1 cellular context compared by ENCODE assay signal in genomic region chr3:186790261-186790981, GRCh38.
TF ChIP-seq lines count a peak whose summit lies in the region.

No MANE protein-coding gene starts in this region.

TF ChIP-seq in K562, 482 proteins besides CTCF, POLR2A, EP300 and RAD21 (continued from another document and continues in another):
- TF ChIP-seq KLF6 (CRISPR knock-in tag; IDR thresholded peaks at IDR 0.05; ENCODE audit: borderline replicate concordance) (no peak), ERF (CRISPR knock-in tag; IDR thresholded peaks at IDR 0.05) (0 out of 2 replicates have a peak, but pooled peaks have one; percentile 86), NR2C2 (CRISPR knock-in tag; IDR thresholded peaks at IDR 0.05) (no peak), NR2C2 (tag; IDR thresholded peaks at IDR 0.05) (no peak), NR2C1 (IDR thresholded peaks at IDR 0.05) (no peak), NR2C1 (tag; IDR thresholded peaks at IDR 0.05) (no peak), ZNF561 (CRISPR knock-in tag; conservative IDR thresholded peaks at IDR 0.05) (no peak), ZNF347 (CRISPR knock-in tag; IDR thresholded peaks at IDR 0.05; ENCODE audit: low read depth) (no peak), ZNF41 (CRISPR knock-in tag; conservative IDR thresholded peaks at IDR 0.05) (0 out of 2 replicates have a peak, but pooled peaks have one; percentile 56), CAMTA2 (CRISPR knock-in tag; conservative IDR thresholded peaks at IDR 0.05) (0 out of 2 replicates have a peak, but pooled peaks have one; percentile 73), NUFIP1 (IDR thresholded peaks at IDR 0.05; ENCODE audit: partially characterized antibody) (no peak), ZBTB43 (CRISPR knock-in tag; IDR thresholded peaks at IDR 0.05) (no peak), FIP1L1 (IDR thresholded peaks at IDR 0.05; ENCODE audit: low read depth, low read length, poor library complexity, severe bottlenecking) (no peak), RBM39 (optimal IDR thresholded peaks at IDR 0.05; ENCODE audit: low read depth, low read length) (no peak), NCOA2 (IDR thresholded peaks at IDR 0.05; ENCODE audit: partially characterized antibody in 2 of 2) (no peak), MAZ (CRISPR knock-in tag; conservative IDR thresholded peaks at IDR 0.05 in 1 of 2, IDR thresholded peaks at IDR 0.05 in 1 of 2) (peak in 1 of 2 experiments; percentile 44; a peak in 2 of 4 replicates), ESRRB (CRISPR knock-in tag; IDR thresholded peaks at IDR 0.05; ENCODE audit: borderline replicate concordance) (0 out of 2 replicates have a peak, but pooled peaks have one; percentile 34), EZH2 (IDR thresholded peaks at IDR 0.05; ENCODE audit: borderline replicate concordance, low read depth, low read length) (no peak), ELF4 (CRISPR knock-in tag; IDR thresholded peaks at IDR 0.05) (peak; percentile 27; the same call in 1 of the 2 replicates), THRAP3 (IDR thresholded peaks at IDR 0.05; ENCODE audit: borderline replicate concordance) (peak; percentile 59; the same call in 1 of the 2 replicates), SMAD4 (CRISPR knock-in tag; conservative IDR thresholded peaks at IDR 0.05) (no peak), RBM15 (IDR thresholded peaks at IDR 0.05; ENCODE audit: insufficient read depth, low read length) (no peak), CHD2 (IDR thresholded peaks at IDR 0.05; ENCODE audit: low read depth, low read length) (0 out of 2 replicates have a peak, but pooled peaks have one; percentile 34), SLC30A9 (CRISPR knock-in tag; IDR thresholded peaks at IDR 0.05) (no peak), POLR2H (tag; IDR thresholded peaks at IDR 0.05; ENCODE audit: low read depth) (peak; percentile 65; the same call in 1 of the 2 replicates), TCF3 (CRISPR knock-in tag; IDR thresholded peaks at IDR 0.05) (no peak), TAF15 (IDR thresholded peaks at IDR 0.05; ENCODE audit: low read depth, low read length) (no peak), POLR2AphosphoS5 (IDR thresholded peaks at IDR 0.05; ENCODE audit: control insufficient read depth, insufficient read depth, low read depth, low read length) (peak; percentile 82), ILF3 (IDR thresholded peaks at IDR 0.05; ENCODE audit: borderline replicate concordance) (peak; percentile 79; the same call in 1 of the 2 replicates), ZNF197 (CRISPR knock-in tag; IDR thresholded peaks at IDR 0.05; ENCODE audit: low read depth) (no peak), RUNX1 (IDR thresholded peaks at IDR 0.05; ENCODE audit: low read depth) (0 out of 2 replicates have a peak, but pooled peaks have one; percentile 38), ARHGAP35 (IDR thresholded peaks at IDR 0.05; ENCODE audit: partially characterized antibody) (peak; percentile 27), RHOXF2B (CRISPR knock-in tag; conservative IDR thresholded peaks at IDR 0.05) (0 out of 2 replicates have a peak, but pooled peaks have one; percentile 72), STAT5A (IDR thresholded peaks at IDR 0.05; ENCODE audit: borderline replicate concordance, low read length) (no peak; the same call in 1 of the 2 replicates), HNRNPUL1 (IDR thresholded peaks at IDR 0.05; ENCODE audit: low read length) (peak; percentile 64; the same call in 1 of the 2 replicates), MTA3 (IDR thresholded peaks at IDR 0.05; ENCODE audit: borderline replicate concordance) (peak; percentile 59; the same call in 1 of the 2 replicates), BCOR (IDR thresholded peaks at IDR 0.05) (no peak), ZBED1 (IDR thresholded peaks at IDR 0.05) (peak; percentile 60; the same call in 1 of the 2 replicates), ELF1 (tag; IDR thresholded peaks at IDR 0.05) (no peak), FOXO4 (CRISPR knock-in tag; IDR thresholded peaks at IDR 0.05) (no peak), ZNF586 (CRISPR knock-in tag; conservative IDR thresholded peaks at IDR 0.05) (0 out of 2 replicates have a peak, but pooled peaks have one; percentile 8), ETV5 (CRISPR knock-in tag; IDR thresholded peaks at IDR 0.05; ENCODE audit: low read depth) (no peak), RFX7 (CRISPR knock-in tag; IDR thresholded peaks at IDR 0.05) (peak; percentile 73; the same call in 1 of the 2 replicates), ZNF592 (IDR thresholded peaks at IDR 0.05) (0 out of 2 replicates have a peak, but pooled peaks have one; percentile 30)
- TF ChIP-seq, protein P1, sequence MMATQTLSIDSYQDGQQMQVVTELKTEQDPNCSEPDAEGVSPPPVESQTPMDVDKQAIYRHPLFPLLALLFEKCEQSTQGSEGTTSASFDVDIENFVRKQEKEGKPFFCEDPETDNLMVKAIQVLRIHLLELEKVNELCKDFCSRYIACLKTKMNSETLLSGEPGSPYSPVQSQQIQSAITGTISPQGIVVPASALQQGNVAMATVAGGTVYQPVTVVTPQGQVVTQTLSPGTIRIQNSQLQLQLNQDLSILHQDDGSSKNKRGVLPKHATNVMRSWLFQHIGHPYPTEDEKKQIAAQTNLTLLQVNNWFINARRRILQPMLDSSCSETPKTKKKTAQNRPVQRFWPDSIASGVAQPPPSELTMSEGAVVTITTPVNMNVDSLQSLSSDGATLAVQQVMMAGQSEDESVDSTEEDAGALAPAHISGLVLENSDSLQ (IDR thresholded peaks at IDR 0.05) = peak; percentile 27; the same call in 1 of the 2 replicates
- TF ChIP-seq, protein P2, sequence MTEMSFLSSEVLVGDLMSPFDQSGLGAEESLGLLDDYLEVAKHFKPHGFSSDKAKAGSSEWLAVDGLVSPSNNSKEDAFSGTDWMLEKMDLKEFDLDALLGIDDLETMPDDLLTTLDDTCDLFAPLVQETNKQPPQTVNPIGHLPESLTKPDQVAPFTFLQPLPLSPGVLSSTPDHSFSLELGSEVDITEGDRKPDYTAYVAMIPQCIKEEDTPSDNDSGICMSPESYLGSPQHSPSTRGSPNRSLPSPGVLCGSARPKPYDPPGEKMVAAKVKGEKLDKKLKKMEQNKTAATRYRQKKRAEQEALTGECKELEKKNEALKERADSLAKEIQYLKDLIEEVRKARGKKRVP (CRISPR knock-in tag; IDR thresholded peaks at IDR 0.05) = no peak
- TF ChIP-seq, protein P3, sequence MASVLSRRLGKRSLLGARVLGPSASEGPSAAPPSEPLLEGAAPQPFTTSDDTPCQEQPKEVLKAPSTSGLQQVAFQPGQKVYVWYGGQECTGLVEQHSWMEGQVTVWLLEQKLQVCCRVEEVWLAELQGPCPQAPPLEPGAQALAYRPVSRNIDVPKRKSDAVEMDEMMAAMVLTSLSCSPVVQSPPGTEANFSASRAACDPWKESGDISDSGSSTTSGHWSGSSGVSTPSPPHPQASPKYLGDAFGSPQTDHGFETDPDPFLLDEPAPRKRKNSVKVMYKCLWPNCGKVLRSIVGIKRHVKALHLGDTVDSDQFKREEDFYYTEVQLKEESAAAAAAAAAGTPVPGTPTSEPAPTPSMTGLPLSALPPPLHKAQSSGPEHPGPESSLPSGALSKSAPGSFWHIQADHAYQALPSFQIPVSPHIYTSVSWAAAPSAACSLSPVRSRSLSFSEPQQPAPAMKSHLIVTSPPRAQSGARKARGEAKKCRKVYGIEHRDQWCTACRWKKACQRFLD (CRISPR knock-in tag; IDR thresholded peaks at IDR 0.05) = peak; percentile 73
- TF ChIP-seq, protein P4, sequence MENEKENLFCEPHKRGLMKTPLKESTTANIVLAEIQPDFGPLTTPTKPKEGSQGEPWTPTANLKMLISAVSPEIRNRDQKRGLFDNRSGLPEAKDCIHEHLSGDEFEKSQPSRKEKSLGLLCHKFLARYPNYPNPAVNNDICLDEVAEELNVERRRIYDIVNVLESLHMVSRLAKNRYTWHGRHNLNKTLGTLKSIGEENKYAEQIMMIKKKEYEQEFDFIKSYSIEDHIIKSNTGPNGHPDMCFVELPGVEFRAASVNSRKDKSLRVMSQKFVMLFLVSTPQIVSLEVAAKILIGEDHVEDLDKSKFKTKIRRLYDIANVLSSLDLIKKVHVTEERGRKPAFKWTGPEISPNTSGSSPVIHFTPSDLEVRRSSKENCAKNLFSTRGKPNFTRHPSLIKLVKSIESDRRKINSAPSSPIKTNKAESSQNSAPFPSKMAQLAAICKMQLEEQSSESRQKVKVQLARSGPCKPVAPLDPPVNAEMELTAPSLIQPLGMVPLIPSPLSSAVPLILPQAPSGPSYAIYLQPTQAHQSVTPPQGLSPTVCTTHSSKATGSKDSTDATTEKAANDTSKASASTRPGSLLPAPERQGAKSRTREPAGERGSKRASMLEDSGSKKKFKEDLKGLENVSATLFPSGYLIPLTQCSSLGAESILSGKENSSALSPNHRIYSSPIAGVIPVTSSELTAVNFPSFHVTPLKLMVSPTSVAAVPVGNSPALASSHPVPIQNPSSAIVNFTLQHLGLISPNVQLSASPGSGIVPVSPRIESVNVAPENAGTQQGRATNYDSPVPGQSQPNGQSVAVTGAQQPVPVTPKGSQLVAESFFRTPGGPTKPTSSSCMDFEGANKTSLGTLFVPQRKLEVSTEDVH (IDR thresholded peaks at IDR 0.05; ENCODE audit: low read depth, partially characterized antibody) = peak; percentile 77
- TF ChIP-seq, protein P5, sequence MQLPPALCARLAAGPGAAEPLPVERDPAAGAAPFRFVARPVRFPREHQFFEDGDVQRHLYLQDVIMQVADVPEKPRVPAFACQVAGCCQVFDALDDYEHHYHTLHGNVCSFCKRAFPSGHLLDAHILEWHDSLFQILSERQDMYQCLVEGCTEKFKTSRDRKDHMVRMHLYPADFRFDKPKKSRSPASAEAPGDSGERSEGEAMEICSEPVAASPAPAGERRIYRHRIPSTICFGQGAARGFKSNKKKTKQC (CRISPR knock-in tag; IDR thresholded peaks at IDR 0.05) = no peak
- TF ChIP-seq, protein P6, sequence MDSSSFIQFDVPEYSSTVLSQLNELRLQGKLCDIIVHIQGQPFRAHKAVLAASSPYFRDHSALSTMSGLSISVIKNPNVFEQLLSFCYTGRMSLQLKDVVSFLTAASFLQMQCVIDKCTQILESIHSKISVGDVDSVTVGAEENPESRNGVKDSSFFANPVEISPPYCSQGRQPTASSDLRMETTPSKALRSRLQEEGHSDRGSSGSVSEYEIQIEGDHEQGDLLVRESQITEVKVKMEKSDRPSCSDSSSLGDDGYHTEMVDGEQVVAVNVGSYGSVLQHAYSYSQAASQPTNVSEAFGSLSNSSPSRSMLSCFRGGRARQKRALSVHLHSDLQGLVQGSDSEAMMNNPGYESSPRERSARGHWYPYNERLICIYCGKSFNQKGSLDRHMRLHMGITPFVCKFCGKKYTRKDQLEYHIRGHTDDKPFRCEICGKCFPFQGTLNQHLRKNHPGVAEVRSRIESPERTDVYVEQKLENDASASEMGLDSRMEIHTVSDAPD (CRISPR knock-in tag; IDR thresholded peaks at IDR 0.05) = no peak
- TF ChIP-seq, protein P7, sequence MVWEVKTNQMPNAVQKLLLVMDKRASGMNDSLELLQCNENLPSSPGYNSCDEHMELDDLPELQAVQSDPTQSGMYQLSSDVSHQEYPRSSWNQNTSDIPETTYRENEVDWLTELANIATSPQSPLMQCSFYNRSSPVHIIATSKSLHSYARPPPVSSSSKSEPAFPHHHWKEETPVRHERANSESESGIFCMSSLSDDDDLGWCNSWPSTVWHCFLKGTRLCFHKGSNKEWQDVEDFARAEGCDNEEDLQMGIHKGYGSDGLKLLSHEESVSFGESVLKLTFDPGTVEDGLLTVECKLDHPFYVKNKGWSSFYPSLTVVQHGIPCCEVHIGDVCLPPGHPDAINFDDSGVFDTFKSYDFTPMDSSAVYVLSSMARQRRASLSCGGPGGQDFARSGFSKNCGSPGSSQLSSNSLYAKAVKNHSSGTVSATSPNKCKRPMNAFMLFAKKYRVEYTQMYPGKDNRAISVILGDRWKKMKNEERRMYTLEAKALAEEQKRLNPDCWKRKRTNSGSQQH (CRISPR knock-in tag; IDR thresholded peaks at IDR 0.05) = peak; percentile 91
